In genomic region chr17:75001915-75002843, GRCh38 we compare ENCODE assay signal across 19 cellular contexts. TPM values are rescaled to one million over a fixed set of nuclear protein-coding genes. Genes with fewer than 3 reads are reported as not detected.
DNase-seq lines count a peak whose midpoint lies in the region; ATAC-seq and TF ChIP-seq lines count a peak whose summit lies in the region.
"Had no signal": no experiment of that assay in that cellular context is flagged by ENCODE, and none has a peak within 500 bp of the region (broad histone marks: within the 10 kb centered on the region; RNA-seq: fewer than 3 reads in every experiment).

No MANE protein-coding gene starts in this region.

- H3K36me3 Mint-ChIP-seq in endothelial cell (ENCODE audit: low read depth, unreplicated experiment), result peaks cover 25% of the 10 kb centered on the region
- H3K36me3 Mint-ChIP-seq in nephron progenitor cell (ENCODE audit: low read depth), result peaks cover 4% of the 10 kb centered on the region
- H3K36me3 Mint-ChIP-seq: CD8-positive, alpha-beta memory T cell had no signal

- H3K27me3 Mint-ChIP-seq in endothelial cell (ENCODE audit: unreplicated experiment) (no peaks in the 10 kb centered on the region), nephron progenitor cell (ENCODE audit: low read depth, poor library complexity) (no peaks in the 10 kb centered on the region)

- in situ Hi-C loops in GM13977 (cut with MboI; ENCODE audit: low pct_unique_long_range_greater_than_20kb, low sequenced_read_pairs, unreplicated experiment), result no loop called here

- no peaks in the 10 kb centered on the region for H3K9me3 Mint-ChIP-seq in endothelial cell (ENCODE audit: unreplicated experiment)
- no peaks in the 10 kb centered on the region for H3K9me3 Mint-ChIP-seq in nephron progenitor cell
- H3K9me3 Mint-ChIP-seq: CD8-positive, alpha-beta memory T cell; T-helper 1 cell treated with Interleukin-12 subunit alpha and Interleukin-12 subunit beta and Interleukin-4 antibody, amounts not matched to agents 30 μg/mL and 1 μg/mL, for 36 hours had no signal

- H3K4me1 Mint-ChIP-seq in endothelial cell (ENCODE audit: unreplicated experiment), result peaks cover 9% of the 10 kb centered on the region
- no peaks in the 10 kb centered on the region for H3K4me1 Mint-ChIP-seq in nephron progenitor cell
- H3K4me1 Mint-ChIP-seq: CD8-positive, alpha-beta memory T cell had no signal

- TF ChIP-seq POLR2A in NB4 (IDR thresholded peaks at IDR 0.05; ENCODE audit: extremely low read depth, insufficient read length), result no peak

- ATAC-seq in esophagus mucosa, result no peak
- ATAC-seq: HCT116, HepG2 had no signal

- DNase-seq in CD1c-positive myeloid dendritic cell (ENCODE audit: extremely low spot score) (peak; percentile 81), GM13977 (ENCODE audit: low spot score) (peak; percentile 11), NB4 (ENCODE audit: low read depth) (peak; percentile 60), endothelial cell (ENCODE audit: low spot score) (no peak), NCI-H1092 (lab: John Stamatoyannopoulos, UW) (no peak), DMS53 treated with DMSO at 0.1 percent for 48 hours (lab: John Stamatoyannopoulos, UW; ENCODE audit: unreplicated experiment) (no peak), nephron progenitor cell (no peak)
- DNase-seq: CD8-positive, alpha-beta memory T cell; DND-41; GM23248; KBM-7; NCI-H1105; NCI-H748 treated with DMSO at 0.1 percent for 48 hours; SJCRH30 had no signal

- H3K4me3 Mint-ChIP-seq in endothelial cell (ENCODE audit: unreplicated experiment) (peak overlapping the region; percentile 12), nephron progenitor cell (no peak overlapping the region)
- H3K4me3 Mint-ChIP-seq: CD8-positive, alpha-beta memory T cell; T-helper 1 cell treated with Interleukin-12 subunit alpha and Interleukin-12 subunit beta and Interleukin-4 antibody, amounts not matched to agents 30 μg/mL and 1 μg/mL, for 36 hours had no signal

- no peak overlapping the region for H3K27ac Mint-ChIP-seq in endothelial cell (ENCODE audit: unreplicated experiment)
- H3K27ac Mint-ChIP-seq in nephron progenitor cell, result no peak overlapping the region
- H3K27ac Mint-ChIP-seq: T-helper 1 cell treated with Interleukin-12 subunit alpha and Interleukin-12 subunit beta and Interleukin-4 antibody, amounts not matched to agents 30 μg/mL and 1 μg/mL, for 36 hours had no signal

- no peak overlapping the region for H3K4me3 ChIP-seq in NB4 (ENCODE audit: low read depth, low read length)
- H3K4me3 ChIP-seq: BLaER1 treated with 17β-estradiol and CSF1 and Interleukin-3, amounts not matched to agents 10 nM and 100 nM; GM23248; SJCRH30 had no signal

- TF ChIP-seq CTCF in GM13977 (IDR thresholded peaks at IDR 0.05; ENCODE audit: extremely low read depth, insufficient read depth, missing control alignments), result no peak
- TF ChIP-seq CTCF in NB4 (IDR thresholded peaks at IDR 0.05; ENCODE audit: low read depth, low read length), result no peak
- TF ChIP-seq CTCF in endothelial cell (IDR thresholded peaks at IDR 0.05; ENCODE audit: unreplicated experiment), result no peak
- no peak for TF ChIP-seq CTCF in nephron progenitor cell (IDR thresholded peaks at IDR 0.05)

RNA-seq across cellular contexts. Expression of gene MRPL58, which starts 10.3 kb away (rescaled TPM):
- total RNA-seq in endothelial cell (ENCODE audit: unreplicated experiment) (16.2 TPM), esophagus mucosa (47.8 TPM)

RNA-seq across cellular contexts. Expression of gene CDR2L, which starts 14.7 kb away (rescaled TPM):
- 33.2 TPM for total RNA-seq in endothelial cell (ENCODE audit: unreplicated experiment)
- total RNA-seq in esophagus mucosa, result 2.7 TPM

RNA-seq across cellular contexts. Expression of gene HID1, which starts 29.6 kb away (rescaled TPM):
- total RNA-seq in endothelial cell (ENCODE audit: unreplicated experiment) (157 TPM), esophagus mucosa (3.1 TPM)
- total RNA-seq: GM23248 had no signal

RNA-seq across cellular contexts. Expression of gene ATP5PD, which starts 44.6 kb away (rescaled TPM):
- total RNA-seq in endothelial cell (ENCODE audit: unreplicated experiment), result 179 TPM
- 314 TPM for total RNA-seq in esophagus mucosa

RNA-seq across cellular contexts. Expression of gene KCTD2, which starts 44.8 kb away (rescaled TPM):
- total RNA-seq in endothelial cell (ENCODE audit: unreplicated experiment) (33.5 TPM), esophagus mucosa (13.2 TPM)

Comparison
In these comparisons a context has a peak if more than half of its experiments do, and no peak if none do; other contexts are left out.
1. DNase-seq: peak in CD1c-positive myeloid dendritic cell (single experiment), GM13977 (single experiment) and NB4 (single experiment); none in endothelial cell (single experiment), NCI-H1092 (single experiment), DMS53 treated with DMSO at 0.1 percent for 48 hours (single experiment) and nephron progenitor cell (single experiment).
2. RNA of gene HID1, which starts 29.6 kb away (total RNA-seq): 157 TPM in endothelial cell (single experiment); 3.1 TPM in esophagus mucosa (single experiment); every median in the first group is over 10 times any median in the second.